28 cellular contexts compared by ENCODE assay signal in the genomic region with DNA sequence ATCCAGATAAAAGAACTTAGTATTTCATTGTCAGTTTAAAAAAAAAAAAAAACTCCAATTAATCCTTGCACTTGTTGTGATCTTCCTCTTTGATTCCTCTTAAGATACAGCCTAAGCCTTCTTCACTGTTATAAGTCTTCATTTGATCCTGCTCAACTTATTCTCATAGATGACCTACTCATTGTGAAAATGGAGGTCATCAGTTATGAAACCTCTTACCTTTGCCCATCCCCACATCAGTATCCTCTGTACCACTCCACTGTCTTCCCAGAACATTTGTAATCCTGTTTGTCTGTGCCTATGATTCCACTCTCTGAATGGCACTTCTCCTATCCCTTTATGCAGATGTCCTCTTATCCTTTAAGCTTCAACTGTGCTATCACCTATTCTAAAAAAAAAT. TPM values are rescaled to one million over a fixed set of nuclear protein-coding genes. Genes with fewer than 3 reads are reported as not detected.
"Had no signal": no experiment of that assay in that cellular context is flagged by ENCODE, and none has a peak within 500 bp of the region (broad histone marks: within the 10 kb centered on the region; RNA-seq: fewer than 3 reads in every experiment).

No MANE protein-coding gene starts in this region.

- H3K9me3 ChIP-seq: ascending aorta, MG63, SJSA1 had no signal

- H3K27me3 ChIP-seq: ascending aorta, MG63, SJSA1 had no signal

- H3K27me3 Mint-ChIP-seq: activated B cell treated with CpG ODN at 0.5 μM for 24 hours; activated CD4-positive, alpha-beta T cell treated with anti-CD3 and anti-CD28 coated beads, Interleukin-2, amount 10 ng/mL, durations not matched to agents 24 days and 14 days; activated CD8-positive, alpha-beta memory T cell treated with anti-CD3 and anti-CD28 coated beads, Interleukin-2, amount 10 ng/mL, durations not matched to agents 7 days and 5 days; activated naive CD8-positive, alpha-beta T cell treated with anti-CD3 and anti-CD28 coated beads, Interleukin-2, amount 50 U/mL, for 24 hours; activated T-cell treated with anti-CD3 and anti-CD28 coated beads, Interleukin-2, amount 50 U/mL, for 24 hours; brain; central memory CD8-positive, alpha-beta T cell had no signal

- DNase-seq: activated B cell treated with CpG ODN at 0.5 μM for 24 hours; activated CD4-positive, alpha-beta T cell treated with anti-CD3 and anti-CD28 coated beads for 1 hour; activated CD4-positive, alpha-beta T cell treated with anti-CD3 and anti-CD28 coated beads, Interleukin-2, amount 10 ng/mL, durations not matched to agents 24 days and 14 days; activated CD4-positive, alpha-beta T cell treated with anti-CD3 and anti-CD28 coated beads, Interleukin-2, amount 50 U/mL, for 48 hours; activated CD8-positive, alpha-beta memory T cell treated with anti-CD3 and anti-CD28 coated beads, Interleukin-2, amount 10 ng/mL, durations not matched to agents 7 days and 5 days; activated effector memory CD4-positive, alpha-beta T cell treated with Interleukin-2 at 50 U/mL for 16 hours; activated naive CD4-positive, alpha-beta T cell treated with Interleukin-2 at 50 U/mL for 16 hours; activated naive CD8-positive, alpha-beta T cell treated with anti-CD3 and anti-CD28 coated beads, Interleukin-2, amount 50 U/mL, for 24 hours; activated T-cell treated with anti-CD3 and anti-CD28 coated beads, Interleukin-2, amount 50 U/mL, for 24 hours; amniotic stem cell; MG63; MV-4-11; NCI-H1092 treated with DMSO at 0.1 percent for 48 hours; NCI-H1436; NCI-H2029 treated with DMSO at 0.1 percent for 48 hours; NCI-H446 treated with DMSO at 0.1 percent for 48 hours; NCI-H526; NCI-H774; PC-3; SHP77; T1000 had no signal

- H3K9me3 Mint-ChIP-seq: activated B cell treated with CpG ODN at 0.5 μM for 24 hours; activated CD4-positive, alpha-beta T cell treated with anti-CD3 and anti-CD28 coated beads, Interleukin-2, amount 10 ng/mL, durations not matched to agents 24 days and 14 days; activated naive CD4-positive, alpha-beta T cell treated with anti-CD3 and anti-CD28 coated beads, Interleukin-2, amount 50 U/mL, for 72 hours; activated naive CD8-positive, alpha-beta T cell treated with anti-CD3 and anti-CD28 coated beads, Interleukin-2, amount 50 U/mL, for 24 hours; activated T-cell treated with anti-CD3 and anti-CD28 coated beads, Interleukin-2, amount 50 U/mL, for 24 hours; activated T-helper 1 cell treated with anti-CD3 and anti-CD28 coated beads, Interleukin-12 subunit alpha, Interleukin-12 subunit beta, Interleukin-2, Interleukin-4 antibody, amounts not matched to agents 30 ng/mL and 10 ng/mL and 1 ng/mL, durations not matched to agents 14 hours and 24 hours and 36 hours; brain; central memory CD8-positive, alpha-beta T cell; T-helper 1 cell treated with Interleukin-12 subunit alpha and Interleukin-12 subunit beta and Interleukin-4 antibody, amounts not matched to agents 30 μg/mL and 1 μg/mL, for 36 hours had no signal

- H3K4me3 Mint-ChIP-seq: activated B cell treated with CpG ODN at 0.5 μM for 24 hours; activated CD4-positive, alpha-beta T cell treated with anti-CD3 and anti-CD28 coated beads, Interleukin-2, amount 10 ng/mL, durations not matched to agents 24 days and 14 days; activated CD8-positive, alpha-beta memory T cell treated with anti-CD3 and anti-CD28 coated beads, Interleukin-2, amount 10 ng/mL, durations not matched to agents 7 days and 5 days; activated naive CD8-positive, alpha-beta T cell treated with anti-CD3 and anti-CD28 coated beads, Interleukin-2, amount 50 U/mL, for 24 hours; activated T-cell treated with anti-CD3 and anti-CD28 coated beads, Interleukin-2, amount 50 U/mL, for 24 hours; activated T-helper 1 cell treated with anti-CD3 and anti-CD28 coated beads, Interleukin-12 subunit alpha, Interleukin-12 subunit beta, Interleukin-2, Interleukin-4 antibody, amounts not matched to agents 30 ng/mL and 10 ng/mL and 1 ng/mL, durations not matched to agents 14 hours and 24 hours and 36 hours; brain; central memory CD8-positive, alpha-beta T cell; T-helper 1 cell treated with Interleukin-12 subunit alpha and Interleukin-12 subunit beta and Interleukin-4 antibody, amounts not matched to agents 30 μg/mL and 1 μg/mL, for 36 hours had no signal

- H3K4me1 ChIP-seq: ascending aorta, SJSA1 had no signal

- H3K4me3 ChIP-seq: ascending aorta, MG63, SJSA1 had no signal

- H3K27ac Mint-ChIP-seq: activated B cell treated with CpG ODN at 0.5 μM for 24 hours; activated CD4-positive, alpha-beta T cell treated with anti-CD3 and anti-CD28 coated beads, Interleukin-2, amount 10 ng/mL, durations not matched to agents 24 days and 14 days; activated CD8-positive, alpha-beta memory T cell treated with anti-CD3 and anti-CD28 coated beads, Interleukin-2, amount 10 ng/mL, durations not matched to agents 7 days and 5 days; activated naive CD4-positive, alpha-beta T cell treated with anti-CD3 and anti-CD28 coated beads, Interleukin-2, amount 50 U/mL, for 72 hours; activated naive CD8-positive, alpha-beta T cell treated with anti-CD3 and anti-CD28 coated beads, Interleukin-2, amount 50 U/mL, for 24 hours; activated T-cell treated with anti-CD3 and anti-CD28 coated beads, Interleukin-2, amount 50 U/mL, for 24 hours; activated T-helper 1 cell treated with anti-CD3 and anti-CD28 coated beads, Interleukin-12 subunit alpha, Interleukin-12 subunit beta, Interleukin-2, Interleukin-4 antibody, amounts not matched to agents 30 ng/mL and 10 ng/mL and 1 ng/mL, durations not matched to agents 14 hours and 24 hours and 36 hours; brain; T-helper 1 cell treated with Interleukin-12 subunit alpha and Interleukin-12 subunit beta and Interleukin-4 antibody, amounts not matched to agents 30 μg/mL and 1 μg/mL, for 36 hours had no signal

- H3K4me1 Mint-ChIP-seq: activated B cell treated with CpG ODN at 0.5 μM for 24 hours; brain; central memory CD8-positive, alpha-beta T cell had no signal

- ATAC-seq: activated CD8-positive, alpha-beta memory T cell treated with anti-CD3 and anti-CD28 coated beads, Interleukin-2, amount 10 ng/mL, durations not matched to agents 7 days and 5 days; activated naive CD4-positive, alpha-beta T cell treated with anti-CD3 and anti-CD28 coated beads, Interleukin-2, amount 50 U/mL, for 72 hours; activated naive CD8-positive, alpha-beta T cell treated with anti-CD3 and anti-CD28 coated beads, Interleukin-2, amount 50 U/mL, for 24 hours; PC-3 had no signal

- H3K27ac ChIP-seq: ascending aorta, SJSA1 had no signal

RNA-seq across cellular contexts. Expression of gene PDC, which starts 57.3 kb away (rescaled TPM):
- total RNA-seq: activated B cell treated with CpG ODN at 0.5 μM for 24 hours; activated CD4-positive, alpha-beta T cell treated with anti-CD3 and anti-CD28 coated beads, Interleukin-2, amount 10 ng/mL, durations not matched to agents 24 days and 14 days; activated CD8-positive, alpha-beta memory T cell treated with anti-CD3 and anti-CD28 coated beads, Interleukin-2, amount 10 ng/mL, durations not matched to agents 7 days and 5 days; activated naive CD4-positive, alpha-beta T cell treated with anti-CD3 and anti-CD28 coated beads, Interleukin-2, amount 50 U/mL, for 72 hours; activated T-helper 1 cell treated with anti-CD3 and anti-CD28 coated beads, Interleukin-12 subunit alpha, Interleukin-12 subunit beta, Interleukin-2, Interleukin-4 antibody, amounts not matched to agents 30 ng/mL and 10 ng/mL and 1 ng/mL, durations not matched to agents 14 hours and 24 hours and 36 hours; ascending aorta; PC-3; SJSA1 had no signal
